10 cellular contexts compared by ENCODE assay signal in the genomic region with DNA sequence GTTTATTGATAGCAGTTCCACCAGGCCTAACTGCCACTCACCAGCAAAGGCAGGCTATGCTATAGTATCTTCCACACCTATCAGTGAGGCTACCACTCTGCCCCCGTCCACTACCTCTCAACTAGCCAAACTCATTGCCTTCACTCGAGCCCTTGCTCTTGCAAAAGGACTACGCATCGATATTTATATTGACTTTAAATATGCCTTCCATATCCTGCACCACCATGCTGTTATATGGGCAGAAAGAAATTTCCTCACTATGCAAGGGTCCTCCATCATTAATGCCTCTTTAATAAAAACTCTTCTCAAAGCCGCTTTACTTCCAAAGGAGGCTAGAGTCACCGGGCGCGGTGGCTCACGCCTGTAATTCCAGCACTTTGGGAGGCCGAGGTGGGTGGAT. TPM values are rescaled to one million over a fixed set of nuclear protein-coding genes. Genes with fewer than 3 reads are reported as not detected.
"Had no signal": no experiment of that assay in that cellular context is flagged by ENCODE, and none has a peak within 500 bp of the region (broad histone marks: within the 10 kb centered on the region; RNA-seq: fewer than 3 reads in every experiment).

No MANE protein-coding gene starts in this region.

RNA-seq across cellular contexts. Expression of a gene that starts 18.4 kb away (rescaled TPM):
- total RNA-seq: subcutaneous adipose tissue, thoracic aorta, transverse colon, urinary bladder had no signal

RNA-seq across cellular contexts. Expression of a gene that starts 58.4 kb away (rescaled TPM):
- total RNA-seq: stomach, subcutaneous adipose tissue, thoracic aorta, thyroid gland, upper lobe of left lung, upper lobe of right lung, ureter, vagina had no signal
